ENCODE assay signal across 26 cellular contexts in genomic region chr11:2591805-2592204, GRCh38.
DNase-seq lines count a peak whose midpoint lies in the region; ATAC-seq, FAIRE-seq and TF ChIP-seq lines count a peak whose summit lies in the region.
"Had no signal": no experiment of that assay in that cellular context is flagged by ENCODE, and none has a peak within 500 bp of the region (broad histone marks: within the 10 kb centered on the region; RNA-seq: fewer than 3 reads in every experiment).

No MANE protein-coding gene starts in this region.

- no peak overlapping the region for H3K9ac ChIP-seq in neural progenitor cell
- H3K9ac ChIP-seq: BLaER1 had no signal

- H3K27ac ChIP-seq in neural progenitor cell = no peak overlapping the region
- H3K27ac ChIP-seq in WERI-Rb-1 = no peak overlapping the region
- H3K27ac ChIP-seq: BLaER1, epithelial cell of prostate, heart left ventricle, left lung, suprapubic skin, vagina had no signal

- H3K4me1 Mint-ChIP-seq in chondrocyte (ENCODE audit: low read depth) = no peaks in the 10 kb centered on the region
- no peaks in the 10 kb centered on the region for H3K4me1 Mint-ChIP-seq in neural progenitor cell
- H3K4me1 Mint-ChIP-seq: activated naive CD8-positive, alpha-beta T cell treated with anti-CD3 and anti-CD28 coated beads, Interleukin-2, amount 50 U/mL, for 24 hours; stimulated activated effector memory CD8-positive, alpha-beta T cell treated with anti-CD3 and anti-CD28 coated beads, Interleukin-12 subunit alpha, Interleukin-12 subunit beta, amount 100 ng/mL, for 72 hours had no signal

- H3K9me3 ChIP-seq in neural progenitor cell (ENCODE audit: low read depth) = no peaks in the 10 kb centered on the region
- H3K9me3 ChIP-seq in WERI-Rb-1 (ENCODE audit: severe bottlenecking) = no peaks in the 10 kb centered on the region
- H3K9me3 ChIP-seq: BLaER1, suprapubic skin, vagina had no signal

- H2AFZ ChIP-seq in neural progenitor cell (replicated peaks) = no peak overlapping the region

- H3F3A ChIP-seq in neural progenitor cell (ENCODE audit: low read depth) = no peaks in the 10 kb centered on the region

- H4K20me1 ChIP-seq in neural progenitor cell (ENCODE audit: low read depth) = no peaks in the 10 kb centered on the region
- H4K20me1 ChIP-seq: BLaER1 had no signal

- H3K27ac Mint-ChIP-seq in chondrocyte (ENCODE audit: unreplicated experiment) = no peak overlapping the region
- H3K27ac Mint-ChIP-seq in neural progenitor cell = peak overlapping the region; percentile 60
- H3K27ac Mint-ChIP-seq: activated naive CD8-positive, alpha-beta T cell treated with anti-CD3 and anti-CD28 coated beads, Interleukin-2, amount 50 U/mL, for 24 hours; nephron progenitor cell; stimulated activated effector memory CD8-positive, alpha-beta T cell treated with anti-CD3 and anti-CD28 coated beads, Interleukin-12 subunit alpha, Interleukin-12 subunit beta, amount 100 ng/mL, for 72 hours had no signal

- FAIRE-seq in urothelium cell line (lab: Jason Lieb, UNC) = no peak
- FAIRE-seq: H1 had no signal

- H3K4me2 ChIP-seq in neural progenitor cell = no peak overlapping the region
- H3K4me2 ChIP-seq: BLaER1 had no signal

- TF ChIP-seq CTCF in chondrocyte (IDR thresholded peaks at IDR 0.05) (no peak), neural progenitor cell (IDR thresholded peaks at IDR 0.05) (no peak), WERI-Rb-1 (IDR thresholded peaks at IDR 0.05; ENCODE audit: low read depth, low read length) (no peak)

- H3K36me3 Mint-ChIP-seq in chondrocyte (ENCODE audit: low read depth) (peaks cover 2% of the 10 kb centered on the region), neural progenitor cell (peaks cover 3% of the 10 kb centered on the region)
- H3K36me3 Mint-ChIP-seq: stimulated activated effector memory CD8-positive, alpha-beta T cell treated with anti-CD3 and anti-CD28 coated beads, Interleukin-12 subunit alpha, Interleukin-12 subunit beta, amount 100 ng/mL, for 72 hours had no signal

- H3K4me1 ChIP-seq in neural progenitor cell = no peaks in the 10 kb centered on the region
- H3K4me1 ChIP-seq: BLaER1, heart left ventricle, left lung, suprapubic skin, vagina had no signal

- H3K36me3 ChIP-seq in neural progenitor cell = no peaks in the 10 kb centered on the region
- no peaks in the 10 kb centered on the region for H3K36me3 ChIP-seq in WERI-Rb-1
- H3K36me3 ChIP-seq: BLaER1, suprapubic skin, vagina had no signal

- H3K4me3 Mint-ChIP-seq in chondrocyte (ENCODE audit: unreplicated experiment) (no peak overlapping the region), neural progenitor cell (no peak overlapping the region)
- H3K4me3 Mint-ChIP-seq: activated naive CD8-positive, alpha-beta T cell treated with anti-CD3 and anti-CD28 coated beads, Interleukin-2, amount 50 U/mL, for 24 hours; nephron progenitor cell; stimulated activated effector memory CD8-positive, alpha-beta T cell treated with anti-CD3 and anti-CD28 coated beads, Interleukin-12 subunit alpha, Interleukin-12 subunit beta, amount 100 ng/mL, for 72 hours had no signal

- H3K27me3 ChIP-seq in neural progenitor cell (peaks cover 92% of the 10 kb centered on the region), WERI-Rb-1 (ENCODE audit: insufficient read depth, low read depth, severe bottlenecking) (no peaks in the 10 kb centered on the region)
- H3K27me3 ChIP-seq: BLaER1, heart left ventricle, left lung, suprapubic skin, vagina had no signal

- ATAC-seq in GM18907 (IDR thresholded peaks at IDR 0.05; ENCODE audit: unreplicated experiment) = no peak
- ATAC-seq: activated CD4-positive, CD25-positive, alpha-beta regulatory T cell treated with anti-CD3 and anti-CD28 coated beads, Interleukin-2, amount 50 U/mL, for 24 hours; activated naive CD8-positive, alpha-beta T cell treated with anti-CD3 and anti-CD28 coated beads, Interleukin-2, amount 50 U/mL, for 24 hours; heart left ventricle; left lung had no signal

- H3K4me3 ChIP-seq in neural progenitor cell (no peak overlapping the region), WERI-Rb-1 (ENCODE audit: low read depth, low read length) (no peak overlapping the region)
- H3K4me3 ChIP-seq: BLaER1, heart left ventricle, left lung, suprapubic skin, vagina had no signal

- H3K9me3 Mint-ChIP-seq in chondrocyte (ENCODE audit: low read depth) (peaks cover 13% of the 10 kb centered on the region), neural progenitor cell (peaks cover 13% of the 10 kb centered on the region)
- H3K9me3 Mint-ChIP-seq: stimulated activated effector memory CD8-positive, alpha-beta T cell treated with anti-CD3 and anti-CD28 coated beads, Interleukin-12 subunit alpha, Interleukin-12 subunit beta, amount 100 ng/mL, for 72 hours had no signal

- no peaks in the 10 kb centered on the region for H3K79me2 ChIP-seq in neural progenitor cell (ENCODE audit: low read depth)

- peak; percentile 0 for DNase-seq in stimulated activated CD4-positive, alpha-beta T cell treated with anti-CD3 and anti-CD28 coated beads, Interleukin-4, amount 100 ng/mL, for 1 hour
- no peak for DNase-seq in stimulated activated CD4-positive, alpha-beta T cell treated with anti-CD3 and anti-CD28 coated beads, Interleukin-4, amount 100 ng/mL, for 4 hours
- DNase-seq in chondrocyte (ENCODE audit: low spot score) = peak; percentile 61
- no peak for DNase-seq in neural progenitor cell (ENCODE audit: low spot score)
- peak; percentile 0 for DNase-seq in urothelium cell line (ENCODE audit: low spot score)
- no peak for DNase-seq in stimulated activated CD4-positive, alpha-beta T cell treated with anti-CD3 and anti-CD28 coated beads, Interleukin-2, amount 100 ng/mL, for 24 hours
- no peak for DNase-seq in WERI-Rb-1
- DNase-seq: activated gamma-delta T cell treated with Interleukin-2 at 50 U/mL for 16 hours; activated naive CD8-positive, alpha-beta T cell treated with anti-CD3 and anti-CD28 coated beads, Interleukin-2, amount 50 U/mL, for 24 hours; activated T-cell treated with anti-CD3 and anti-CD28 coated beads, Interleukin-2, amount 50 U/mL, for 1 hour; effector CD4-positive, alpha-beta T cell; NCI-H146; NCI-H510A treated with DMSO at 0.1 percent for 48 hours; nephron progenitor cell; NK-92 treated with Interleukin-12 subunit alpha and Interleukin-12 subunit beta, amount 100 ng/mL, for 24 hours; SIG-M5 had no signal

- H3K27me3 Mint-ChIP-seq in chondrocyte (ENCODE audit: low read depth) = peaks cover 23% of the 10 kb centered on the region
- H3K27me3 Mint-ChIP-seq in neural progenitor cell (ENCODE audit: insufficient read depth, low read depth) = peaks cover 7% of the 10 kb centered on the region
- H3K27me3 Mint-ChIP-seq: activated naive CD8-positive, alpha-beta T cell treated with anti-CD3 and anti-CD28 coated beads, Interleukin-2, amount 50 U/mL, for 24 hours had no signal

Comparison
In these comparisons a context has a peak if more than half of its experiments do, and no peak if none do; other contexts are left out.
1. DNase-seq: peak in stimulated activated CD4-positive, alpha-beta T cell treated with anti-CD3 and anti-CD28 coated beads, Interleukin-4, amount 100 ng/mL, for 1 hour (single experiment), chondrocyte (single experiment) and urothelium cell line (single experiment); none in stimulated activated CD4-positive, alpha-beta T cell treated with anti-CD3 and anti-CD28 coated beads, Interleukin-4, amount 100 ng/mL, for 4 hours (0 of 2), neural progenitor cell (single experiment), stimulated activated CD4-positive, alpha-beta T cell treated with anti-CD3 and anti-CD28 coated beads, Interleukin-2, amount 100 ng/mL, for 24 hours (0 of 2) and WERI-Rb-1 (single experiment).